ENCODE assay signal across 1 cellular context in genomic region chr9:72292184-72292787, GRCh38.
TF ChIP-seq lines count a peak whose summit lies in the region.

No MANE protein-coding gene starts in this region.

TF ChIP-seq in HEK293, 187 proteins besides CTCF, POLR2A, EP300 and RAD21 (continued from another document):
- no peak for TF ChIP-seq PBX3 (CRISPR knock-in tag; IDR thresholded peaks at IDR 0.05)
TF ChIP-seq in HEK293: peak in this region for 3.
